Comparison of ENCODE assay signal across 10 cellular contexts in genomic region chr1:91742848-91743292, GRCh38.
DNase-seq lines count a peak whose midpoint lies in the region; ATAC-seq and TF ChIP-seq lines count a peak whose summit lies in the region.
"Had no signal": no experiment of that assay in that cellular context is flagged by ENCODE, and none has a peak within 500 bp of the region (broad histone marks: within the 10 kb centered on the region; RNA-seq: fewer than 3 reads in every experiment).

No MANE protein-coding gene starts in this region.

- TF ChIP-seq POLR2A in esophagus muscularis mucosa (IDR thresholded peaks at IDR 0.05; ENCODE audit: low read depth), result no peak
- no peak for TF ChIP-seq POLR2A in ovary (IDR thresholded peaks at IDR 0.05)

- DNase-seq in EH (ENCODE audit: low read depth) (peak; percentile 48), NCI-H446 treated with DMSO at 0.1 percent for 48 hours (lab: John Stamatoyannopoulos, UW) (peak; percentile 63), esophagus muscularis mucosa (ENCODE audit: extremely low spot score) (no peak), ovary (peak in 4 of 5 donors; percentile 48 to 77 (median 58)), RKO (ENCODE audit: low spot score) (no peak)
- no peak for DNase-seq in activated CD4-positive, CD25-positive, alpha-beta regulatory T cell treated with anti-CD3 and anti-CD28 coated beads, Interleukin-2, amount 50 U/mL, for 72 hours
- no peak for DNase-seq in central memory CD4-positive, alpha-beta T cell
- DNase-seq: CD4-positive, alpha-beta T cell; NCI-H1694 treated with DMSO at 0.1 percent for 48 hours had no signal

- ATAC-seq in GM18511 (IDR thresholded peaks at IDR 0.05; ENCODE audit: unreplicated experiment), result no peak

- peaks cover 0 to 3% (median 0%) of the 10 kb centered on the region in 4 donors for H3K9me3 ChIP-seq in esophagus muscularis mucosa
- H3K9me3 ChIP-seq in ovary, result no peaks in the 10 kb centered on the region

- intact Hi-C loops in esophagus muscularis mucosa (cut with DNase I), result no loop called here
- intact Hi-C loops in ovary (cut with DNase I), result no loop called here

- H3K4me1 ChIP-seq in esophagus muscularis mucosa (peaks cover 61 to 97% (median 87%) of the 10 kb centered on the region in 4 donors), ovary (ENCODE audit: insufficient read depth) (peaks cover 27% of the 10 kb centered on the region)

- TF ChIP-seq EP300 in esophagus muscularis mucosa (IDR thresholded peaks at IDR 0.05) (no peak), ovary (IDR thresholded peaks at IDR 0.05) (no peak)

- H3K27me3 ChIP-seq in esophagus muscularis mucosa, result no peaks in the 10 kb centered on the region
- no peaks in the 10 kb centered on the region for H3K27me3 ChIP-seq in ovary

- H3K4me3 ChIP-seq in esophagus muscularis mucosa (no peak overlapping the region), ovary (no peak overlapping the region)

- peak overlapping the region; percentile 81 to 90 (median 87) for H3K27ac ChIP-seq in esophagus muscularis mucosa (replicated peaks in 1 of 4)
- peak overlapping the region in 1 of 2 donors; percentile 47 for H3K27ac ChIP-seq in ovary

- WGBS in esophagus muscularis mucosa, result 37% methylated on average over 3 of the region's 4 CpGs
- 5 to 7% (median 5%) methylated on average over 4 of the region's 4 CpGs for WGBS in ovary, 3 donors

- no peak for TF ChIP-seq CTCF in esophagus muscularis mucosa (IDR thresholded peaks at IDR 0.05)
- no peak for TF ChIP-seq CTCF in ovary (IDR thresholded peaks at IDR 0.05)

- peaks cover 0 to 11% (median 9%) of the 10 kb centered on the region in 4 donors for H3K36me3 ChIP-seq in esophagus muscularis mucosa
- H3K36me3 ChIP-seq in ovary, result no peaks in the 10 kb centered on the region

Comparison
In these comparisons a context has a peak if more than half of its experiments do, and no peak if none do; other contexts are left out.
1. DNase-seq: peak in EH (single experiment), NCI-H446 treated with DMSO at 0.1 percent for 48 hours (single experiment) and ovary (4 of 5); none in esophagus muscularis mucosa (single experiment), activated CD4-positive, CD25-positive, alpha-beta regulatory T cell treated with anti-CD3 and anti-CD28 coated beads, Interleukin-2, amount 50 U/mL, for 72 hours (single experiment), central memory CD4-positive, alpha-beta T cell (single experiment) and RKO (single experiment).